ENCODE assay signal across 8 cellular contexts in the genomic region with DNA sequence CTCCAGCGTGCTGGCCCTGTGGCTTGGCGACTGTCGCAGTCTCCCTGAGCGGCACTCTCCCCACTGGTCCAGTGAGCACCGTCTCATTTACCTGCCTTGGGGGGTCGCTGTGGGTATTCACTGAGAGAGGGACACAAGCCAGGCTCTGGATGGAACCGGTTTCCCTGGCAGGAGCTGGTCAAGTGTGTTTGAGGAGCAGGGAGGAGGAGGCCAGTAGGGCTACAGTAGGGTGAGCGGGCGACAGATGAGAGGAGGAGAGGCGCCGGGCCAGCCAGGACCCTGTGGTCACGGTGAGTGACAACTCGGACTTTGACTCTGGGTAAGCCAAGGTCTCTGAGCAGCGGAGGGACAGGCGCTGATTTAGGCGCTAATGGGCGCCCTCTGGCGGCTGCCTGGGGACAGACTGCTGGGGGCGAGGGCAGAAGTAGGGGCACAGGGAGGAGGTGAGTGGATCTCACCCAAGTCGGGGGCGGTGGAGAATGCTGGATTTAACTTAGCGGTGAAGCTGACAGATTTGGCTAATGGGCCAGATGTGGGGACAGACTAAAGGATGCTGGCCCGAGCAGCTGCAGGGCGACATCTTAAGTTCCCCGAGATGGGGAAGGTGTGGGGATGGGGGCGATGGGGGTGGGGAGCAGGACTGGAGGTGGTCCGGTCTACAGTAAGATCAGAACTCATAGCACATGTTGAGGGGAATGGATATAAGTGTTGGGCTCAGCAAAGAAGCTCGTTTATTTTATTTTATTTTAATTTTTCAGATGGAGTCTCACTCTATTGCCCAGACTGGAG. TPM values are rescaled to one million over a fixed set of nuclear protein-coding genes. Genes with fewer than 3 reads are reported as not detected.
DNase-seq lines count a peak whose midpoint lies in the region; ATAC-seq lines count a peak whose summit lies in the region.

No MANE protein-coding gene starts in this region.

- no peak for ATAC-seq in activated CD4-positive, CD25-positive, alpha-beta regulatory T cell treated with anti-CD3 and anti-CD28 coated beads, Interleukin-2, amount 50 U/mL, for 24 hours
- ATAC-seq in left colon (peak; percentile 26), HG02798 (IDR thresholded peaks at IDR 0.05; ENCODE audit: poor library complexity, unreplicated experiment) (no peak)

- peak; percentile 52 to 62 (median 59) for DNase-seq in activated CD4-positive, CD25-positive, alpha-beta regulatory T cell (lab: John Stamatoyannopoulos, UW)
- DNase-seq in NCI-H446 (lab: John Stamatoyannopoulos, UW): peak; percentile 45 to 79
- peak; percentile 63 for DNase-seq in activated CD4-positive, alpha-beta T cell treated with anti-CD3 and anti-CD28 coated beads for 1 hour
- DNase-seq in cerebellum (ENCODE audit: low spot score): peak; percentile 87
- peak; percentile 78 to 85 for DNase-seq in left colon
- peak; percentile 67 for DNase-seq in stimulated activated CD4-positive, alpha-beta T cell treated with anti-CD3 and anti-CD28 coated beads, Interleukin-2, amount 100 ng/mL, for 4 hours (ENCODE audit: low read depth)

- intact Hi-C loops in left colon (cut with DNase I, micrococcal nuclease): no loop called here

RNA-seq across cellular contexts. Expression of a gene that starts 4.7 kb away (rescaled TPM):
- total RNA-seq in cerebellum (147 TPM), left colon (10 to 100 TPM; 66.7 to 83.9 TPM)

RNA-seq across cellular contexts. Expression of a gene that starts 6.6 kb away (rescaled TPM):
- total RNA-seq in cerebellum (1.2 TPM), left colon (10 to 100 TPM; 13.8 to 14.9 TPM)

RNA-seq across cellular contexts. Expression of a gene that starts 6.7 kb away (rescaled TPM):
- total RNA-seq in cerebellum (11.3 TPM), left colon (10 to 100 TPM; 69.0 to 83.1 TPM)

RNA-seq across cellular contexts. Expression of a gene that starts 17.1 kb away (rescaled TPM):
- total RNA-seq in cerebellum (1.5 TPM), left colon (1 to 10 TPM in 1 of 2 donors, under 1 TPM in 1; 0.98 to 1.1 TPM)

RNA-seq across cellular contexts. Expression of a gene that starts 18.6 kb away (rescaled TPM):
- total RNA-seq in cerebellum (31.0 TPM), left colon (1 to 10 TPM; 1.5 to 2.0 TPM)
